31 cellular contexts compared by ENCODE assay signal in genomic region chr3:31319332-31319731, GRCh38.
"Had no signal": no experiment of that assay in that cellular context is flagged by ENCODE, and none has a peak within 500 bp of the region (broad histone marks: within the 10 kb centered on the region; RNA-seq: fewer than 3 reads in every experiment).

No MANE protein-coding gene starts in this region.

- H3K36me3 ChIP-seq: SJCRH30 had no signal

- H3K4me1 ChIP-seq: SJCRH30 had no signal

- H2AFZ ChIP-seq: PC-9 had no signal

- ATAC-seq: Panc1, Right ventricle myocardium inferior, SK-N-SH treated with all-trans-retinoic acid at 6 μM for 48 hours had no signal

- H3K27me3 ChIP-seq: SJCRH30 had no signal

- H3K4me2 ChIP-seq: KMS-11, PC-9 had no signal

- H3K27ac ChIP-seq: KMS-11, PC-9, RWPE1, SJCRH30, SK-N-MC had no signal

- H3K4me3 ChIP-seq: PC-9, SJCRH30, SK-N-MC had no signal

- DNase-seq: Karpas-422; KBM-7; MM.1S; MV-4-11; NCI-H1092; NCI-H1105; NCI-H1417 treated with DMSO at 0.1 percent for 48 hours; NCI-H1436 treated with DMSO at 0.1 percent for 48 hours; NCI-H1694 treated with DMSO at 0.1 percent for 48 hours; NCI-H187 treated with DMSO at 0.1 percent for 48 hours; NCI-H2029; NCI-H2081; NCI-H2171 treated with DMSO at 0.1 percent for 48 hours; NCI-H2227 treated with DMSO at 0.1 percent for 48 hours; NCI-H345; NCI-H446; NCI-H524; NCI-H526 treated with DMSO at 0.1 percent for 48 hours; NCI-H774; NK-92 treated with Interleukin-12 subunit alpha and Interleukin-12 subunit beta, amount 100 ng/mL, for 24 hours; PC-9; SHP77; SIG-M5; SJCRH30; T-helper 1 cell had no signal

- H3K9ac ChIP-seq: KMS-11 had no signal

- H3K9me3 ChIP-seq: SJCRH30 had no signal
